In the genomic region with DNA sequence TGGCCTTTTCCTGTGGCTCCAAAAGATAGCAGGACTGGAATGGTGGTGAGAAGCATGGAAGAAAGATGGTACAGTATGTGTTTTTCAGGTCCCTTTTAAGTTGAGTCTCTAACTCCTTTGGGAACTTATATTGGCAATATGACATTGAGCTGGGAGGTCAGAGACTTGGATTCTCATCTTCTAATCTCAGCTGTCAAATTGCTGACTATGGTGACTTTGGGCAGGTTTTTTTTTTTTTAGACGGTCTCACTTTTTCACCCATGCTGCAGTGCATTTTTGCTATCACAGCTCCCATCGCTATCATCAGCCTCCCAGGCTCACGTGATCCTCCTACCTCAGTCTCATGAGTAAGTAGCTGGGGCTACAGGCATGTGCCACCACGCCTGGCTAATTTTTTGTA, we compare ENCODE assay signal across 29 cellular contexts.
"Had no signal": no experiment of that assay in that cellular context is flagged by ENCODE, and none has a peak within 500 bp of the region (broad histone marks: within the 10 kb centered on the region; RNA-seq: fewer than 3 reads in every experiment).

No MANE protein-coding gene starts in this region.

- H3K4me3 Mint-ChIP-seq: mesothelial cell of epicardium; naive B cell; natural killer cell treated with Interleukin-12 subunit alpha and Interleukin-12 subunit beta and Interleukin-15 and Interleukin-18, amount 100 ng/mL, for 72 hours; neural crest cell had no signal

- H3K4me3 ChIP-seq: dorsolateral prefrontal cortex, gastrocnemius medialis, lung, mucosa of descending colon, pancreas, smooth muscle cell, stomach, thyroid gland, vagina had no signal

- H3K27me3 ChIP-seq: dorsolateral prefrontal cortex, gastrocnemius medialis, neutrophil, pancreas, stomach, thyroid gland, vagina had no signal

- H3K27ac Mint-ChIP-seq: mesothelial cell of epicardium; natural killer cell treated with Interleukin-12 subunit alpha and Interleukin-12 subunit beta and Interleukin-15 and Interleukin-18, amount 100 ng/mL, for 72 hours; progenitor cell of endocrine pancreas had no signal

- DNase-seq: dorsolateral prefrontal cortex; effector CD4-positive, alpha-beta T cell; foreskin fibroblast; gastrocnemius medialis; kidney; mesenchymal stem cell; mucosa of descending colon; naive B cell; pancreas; stimulated activated CD4-positive, alpha-beta T cell treated with anti-CD3 and anti-CD28 coated beads, Interleukin-12 subunit alpha, Interleukin-12 subunit beta, amount 100 ng/mL, for 4 hours; stimulated activated CD4-positive, alpha-beta T cell treated with anti-CD3 and anti-CD28 coated beads, Interleukin-1b, Interleukin-23, amount 100 ng/mL, for 48 hours; stimulated activated CD4-positive, alpha-beta T cell treated with anti-CD3 and anti-CD28 coated beads, Interleukin-4, amount 100 ng/mL, for 1 hour; stimulated activated CD8-positive, alpha-beta memory T cell treated with anti-CD3 and anti-CD28 coated beads, Interleukin-4, amount 100 ng/mL, for 48 hours; stimulated activated naive CD4-positive, alpha-beta T cell treated with Interleukin-2 at 50 U/mL for 16 hours; stomach; thyroid gland; trophoblast cell had no signal

- H3K27ac ChIP-seq: dorsolateral prefrontal cortex, epithelial cell of prostate, neutrophil, pancreas, stomach, thyroid gland, vagina had no signal

- FAIRE-seq: kidney, pancreas had no signal

- H3K9me3 Mint-ChIP-seq: mesothelial cell of epicardium; natural killer cell treated with Interleukin-12 subunit alpha and Interleukin-12 subunit beta and Interleukin-15 and Interleukin-18, amount 100 ng/mL, for 72 hours; neural crest cell had no signal

- ATAC-seq: esophagus mucosa; gastrocnemius medialis; left lobe of liver; mucosa of descending colon; natural killer cell treated with Interleukin-12 subunit alpha and Interleukin-12 subunit beta and Interleukin-15 and Interleukin-18, amount 100 ng/mL, for 72 hours; pancreas; sciatic nerve had no signal

- H3K9me3 ChIP-seq: gastrocnemius medialis, mucosa of descending colon, neutrophil, pancreas, stomach, thyroid gland, vagina had no signal

- H3K4me1 Mint-ChIP-seq: mesothelial cell of epicardium, neural crest cell had no signal

- H3K4me1 ChIP-seq: pancreas, stomach, thyroid gland, vagina had no signal

- H3K27me3 Mint-ChIP-seq: naive B cell; natural killer cell treated with Interleukin-12 subunit alpha and Interleukin-12 subunit beta and Interleukin-15 and Interleukin-18, amount 100 ng/mL, for 72 hours; progenitor cell of endocrine pancreas had no signal

- H3K4me2 ChIP-seq: smooth muscle cell had no signal
